In the genomic region with DNA sequence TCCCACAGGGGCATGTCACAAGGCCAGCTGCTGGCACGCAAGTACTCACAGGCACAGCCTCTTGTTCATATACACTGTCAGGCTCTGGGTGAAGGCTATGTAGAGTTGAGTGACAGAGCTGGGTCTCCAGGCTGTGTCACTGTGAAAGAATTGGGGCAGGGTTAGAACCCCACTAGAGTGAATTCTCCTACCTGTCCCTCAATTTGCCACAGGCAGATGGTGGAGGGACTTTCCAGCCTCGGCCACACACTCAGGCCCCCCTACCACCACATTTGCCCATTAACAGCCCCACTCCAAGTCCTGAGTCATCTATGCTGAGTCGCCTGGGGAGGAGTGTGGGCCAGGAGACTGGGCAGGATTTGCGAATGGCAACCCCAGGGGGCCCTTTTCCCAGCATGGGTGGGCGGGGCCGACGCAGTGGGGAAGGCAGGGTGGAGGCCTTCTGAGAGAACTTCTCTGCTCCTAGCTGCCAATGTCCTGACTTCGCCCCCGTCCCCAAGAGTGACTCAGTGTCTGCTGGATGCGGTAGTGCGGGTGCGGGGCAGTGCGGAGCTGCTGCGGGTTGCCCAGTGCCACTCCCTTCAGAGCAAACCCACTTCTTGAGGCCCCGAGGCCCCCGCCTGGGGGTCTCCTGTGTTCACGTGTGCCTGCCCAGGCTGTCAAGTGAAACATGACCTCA, we compare ENCODE assay signal across 1 cellular context.
A peak's percentile ranks its signal among the peaks of the same experiment; 100 is the strongest.
TF ChIP-seq lines count a peak whose summit lies in the region.

No MANE protein-coding gene starts in this region.

TF ChIP-seq in HepG2, 621 proteins besides CTCF, POLR2A, EP300 and RAD21 (continued from another document):
- TF ChIP-seq, protein P1, sequence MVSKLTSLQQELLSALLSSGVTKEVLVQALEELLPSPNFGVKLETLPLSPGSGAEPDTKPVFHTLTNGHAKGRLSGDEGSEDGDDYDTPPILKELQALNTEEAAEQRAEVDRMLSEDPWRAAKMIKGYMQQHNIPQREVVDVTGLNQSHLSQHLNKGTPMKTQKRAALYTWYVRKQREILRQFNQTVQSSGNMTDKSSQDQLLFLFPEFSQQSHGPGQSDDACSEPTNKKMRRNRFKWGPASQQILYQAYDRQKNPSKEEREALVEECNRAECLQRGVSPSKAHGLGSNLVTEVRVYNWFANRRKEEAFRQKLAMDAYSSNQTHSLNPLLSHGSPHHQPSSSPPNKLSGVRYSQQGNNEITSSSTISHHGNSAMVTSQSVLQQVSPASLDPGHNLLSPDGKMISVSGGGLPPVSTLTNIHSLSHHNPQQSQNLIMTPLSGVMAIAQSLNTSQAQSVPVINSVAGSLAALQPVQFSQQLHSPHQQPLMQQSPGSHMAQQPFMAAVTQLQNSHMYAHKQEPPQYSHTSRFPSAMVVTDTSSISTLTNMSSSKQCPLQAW (CRISPR knock-in tag; IDR thresholded peaks at IDR 0.05) = 0 out of 2 replicates have a peak, but pooled peaks have one; percentile 11
- TF ChIP-seq ZNF772 (CRISPR knock-in tag; IDR thresholded peaks at IDR 0.05) = peak; percentile 45; the same call in 1 of the 2 replicates
- TF ChIP-seq, protein P2, sequence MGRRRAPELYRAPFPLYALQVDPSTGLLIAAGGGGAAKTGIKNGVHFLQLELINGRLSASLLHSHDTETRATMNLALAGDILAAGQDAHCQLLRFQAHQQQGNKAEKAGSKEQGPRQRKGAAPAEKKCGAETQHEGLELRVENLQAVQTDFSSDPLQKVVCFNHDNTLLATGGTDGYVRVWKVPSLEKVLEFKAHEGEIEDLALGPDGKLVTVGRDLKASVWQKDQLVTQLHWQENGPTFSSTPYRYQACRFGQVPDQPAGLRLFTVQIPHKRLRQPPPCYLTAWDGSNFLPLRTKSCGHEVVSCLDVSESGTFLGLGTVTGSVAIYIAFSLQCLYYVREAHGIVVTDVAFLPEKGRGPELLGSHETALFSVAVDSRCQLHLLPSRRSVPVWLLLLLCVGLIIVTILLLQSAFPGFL (CRISPR knock-in tag; IDR thresholded peaks at IDR 0.05) = no peak
- TF ChIP-seq, protein P3, sequence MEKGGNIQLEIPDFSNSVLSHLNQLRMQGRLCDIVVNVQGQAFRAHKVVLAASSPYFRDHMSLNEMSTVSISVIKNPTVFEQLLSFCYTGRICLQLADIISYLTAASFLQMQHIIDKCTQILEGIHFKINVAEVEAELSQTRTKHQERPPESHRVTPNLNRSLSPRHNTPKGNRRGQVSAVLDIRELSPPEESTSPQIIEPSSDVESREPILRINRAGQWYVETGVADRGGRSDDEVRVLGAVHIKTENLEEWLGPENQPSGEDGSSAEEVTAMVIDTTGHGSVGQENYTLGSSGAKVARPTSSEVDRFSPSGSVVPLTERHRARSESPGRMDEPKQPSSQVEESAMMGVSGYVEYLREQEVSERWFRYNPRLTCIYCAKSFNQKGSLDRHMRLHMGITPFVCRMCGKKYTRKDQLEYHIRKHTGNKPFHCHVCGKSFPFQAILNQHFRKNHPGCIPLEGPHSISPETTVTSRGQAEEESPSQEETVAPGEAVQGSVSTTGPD (CRISPR knock-in tag; IDR thresholded peaks at IDR 0.05) = 0 out of 2 replicates have a peak, but pooled peaks have one; percentile 5
- TF ChIP-seq AGO1 (IDR thresholded peaks at IDR 0.05; ENCODE audit: low read depth, low read length, poor library complexity, severe bottlenecking) = peak; percentile 20
- 0 out of 2 replicates have a peak, but pooled peaks have one; percentile 1 for TF ChIP-seq ZNF501 (CRISPR knock-in tag; IDR thresholded peaks at IDR 0.05)
- peak; percentile 43; the same call in 1 of the 2 replicates for TF ChIP-seq HNRNPL (IDR thresholded peaks at IDR 0.05; ENCODE audit: low read depth, low read length)
- TF ChIP-seq ZNF788 (CRISPR knock-in tag; IDR thresholded peaks at IDR 0.05; ENCODE audit: borderline replicate concordance) = peak; percentile 44; the same call in 1 of the 2 replicates
- no peak for TF ChIP-seq ZNF335 (CRISPR knock-in tag; IDR thresholded peaks at IDR 0.05)
- TF ChIP-seq SIN3A (IDR thresholded peaks at IDR 0.05; ENCODE audit: borderline replicate concordance, low read depth, low read length) = peak; percentile 36; the same call in 1 of the 2 replicates
- peak; percentile 10; the same call in 1 of the 2 replicates for TF ChIP-seq POGZ (CRISPR knock-in tag; IDR thresholded peaks at IDR 0.05)
TF ChIP-seq in HepG2: peak in this region for 11.
